In the genomic region with DNA sequence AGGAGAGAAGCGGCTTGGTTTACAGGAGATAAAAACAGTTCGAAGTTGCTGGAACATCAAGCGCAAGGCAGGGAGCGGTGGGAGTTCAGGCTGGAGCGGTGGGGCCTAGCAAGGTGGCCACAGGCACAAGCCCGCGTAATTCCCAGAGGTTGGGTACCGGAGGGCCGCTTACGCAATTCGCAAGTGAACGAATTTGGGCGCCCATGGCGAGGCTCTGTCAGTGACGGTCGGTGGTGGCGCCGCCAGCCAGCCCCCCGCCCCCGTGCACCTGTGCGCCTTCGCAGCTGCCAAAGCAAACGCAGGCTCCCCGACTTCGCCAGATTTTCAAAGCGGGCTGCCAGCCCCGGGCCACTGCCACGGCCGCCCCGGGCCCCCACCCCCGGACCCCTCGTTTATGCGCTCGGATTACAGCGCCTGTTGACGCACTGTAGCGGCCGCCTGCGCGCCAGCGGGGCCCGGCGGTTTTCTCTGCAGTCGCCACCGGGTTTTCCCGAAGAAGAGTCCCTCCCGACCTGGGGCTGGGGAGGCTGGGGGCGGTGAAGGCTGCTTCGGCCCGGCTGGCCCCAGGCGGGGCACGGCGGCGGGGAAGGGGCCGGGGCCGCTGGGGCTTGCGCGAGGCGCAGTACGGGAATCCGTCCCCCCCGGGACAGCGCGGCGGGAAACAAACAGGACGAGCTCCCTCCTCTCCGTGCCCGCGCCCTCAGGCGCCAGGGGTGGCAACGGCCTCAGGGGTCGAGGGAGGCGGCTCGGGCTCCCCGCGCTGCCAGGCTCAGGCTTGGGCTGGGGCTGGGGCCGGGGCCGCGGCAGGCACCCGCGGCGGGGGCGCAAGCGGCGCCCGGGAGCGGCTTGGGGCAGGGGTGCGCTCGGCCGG, we compare ENCODE assay signal across 8 cellular contexts. TPM values are rescaled to one million over a fixed set of nuclear protein-coding genes. Genes with fewer than 3 reads are reported as not detected.
A peak's percentile ranks its signal among the peaks of the same experiment; 100 is the strongest.
DNase-seq lines count a peak whose midpoint lies in the region; ATAC-seq and TF ChIP-seq lines count a peak whose summit lies in the region.

No MANE protein-coding gene starts in this region.

- no peak overlapping the region for H3K27ac ChIP-seq in PC-3 (ENCODE audit: low read length)

- peak overlapping the region; percentile 90 for H3K4me3 Mint-ChIP-seq in type B pancreatic cell

- POLR2A ChIA-PET in PC-3 (lab: Charles Lee; ENCODE audit: unreplicated experiment) = interaction anchor here (0.5 to 0.7 kb wide), 2 partner anchors 13 to 95 kb away, joined by 3 read pairs; no protein-coding TSS in a partner anchor

- H3K4me2 ChIP-seq in PC-3 (ENCODE audit: low read length) = peak overlapping the region; percentile 93

- H3K27me3 ChIP-seq in PC-3 (ENCODE audit: low read length) = no peaks in the 10 kb centered on the region

- H3K79me2 ChIP-seq in PC-3 (ENCODE audit: low read length) = no peaks in the 10 kb centered on the region

- peaks cover 17% of the 10 kb centered on the region for H3K4me1 Mint-ChIP-seq in type B pancreatic cell (ENCODE audit: unreplicated experiment)

- H3K9ac ChIP-seq in PC-3 (ENCODE audit: low read length) = peak overlapping the region; percentile 27; the same call in 1 of the 2 replicates

- peak overlapping the region; percentile 77 for H3K27ac Mint-ChIP-seq in type B pancreatic cell

- H3K9me3 ChIP-seq in PC-3 (ENCODE audit: low read length) = no peaks in the 10 kb centered on the region

- peaks cover 4% of the 10 kb centered on the region for H3K9me3 Mint-ChIP-seq in type B pancreatic cell

- TF ChIP-seq CTCF in PC-3 (conservative IDR thresholded peaks at IDR 0.05; ENCODE audit: low read depth, low read length) (no peak), omental fat pad (IDR thresholded peaks at IDR 0.05) (no peak), type B pancreatic cell (conservative IDR thresholded peaks at IDR 0.05) (no peak)

- peak overlapping the region; percentile 80 for H3K4me3 ChIP-seq in PC-3 (ENCODE audit: low read length)

- H2AFZ ChIP-seq in PC-3 (ENCODE audit: low read length) = peak overlapping the region; percentile 96

- H3K4me1 ChIP-seq in PC-3 (ENCODE audit: insufficient read depth, low read length) = peaks cover 8% of the 10 kb centered on the region; the same call in 1 of the 2 replicates

- CTCF ChIA-PET in PC-3 (lab: Charles Lee) = no interaction called here

- peaks cover 8% of the 10 kb centered on the region for H3K36me3 Mint-ChIP-seq in type B pancreatic cell

- H3K36me3 ChIP-seq in PC-3 (ENCODE audit: low read depth, low read length) = no peaks in the 10 kb centered on the region

- H4K20me1 ChIP-seq in PC-3 (ENCODE audit: low read length) = no peaks in the 10 kb centered on the region

- intact Hi-C loops in PC-3 (cut with micrococcal nuclease) = loop anchor here (10.0 kb wide), 1 partner anchor 112 kb away; a partner anchor contains a TSS

- H3K27me3 Mint-ChIP-seq in type B pancreatic cell = peaks cover 15% of the 10 kb centered on the region

- no TSS peak for BruUV-seq in PC-3 (replicated peaks; lab: Mats Ljungman, UMichigan)

- ATAC-seq in HG03025 (IDR thresholded peaks at IDR 0.05; ENCODE audit: low FRiP score, unreplicated experiment) (peak; percentile 28), PC-3 (peak; percentile 46), omental fat pad (ENCODE audit: low FRiP score) (peak; percentile 35)

- no peaks in the 10 kb centered on the region for H3F3A ChIP-seq in PC-3 (ENCODE audit: low read length, unreplicated experiment)

- H3K9me2 ChIP-seq in PC-3 (replicated peaks; ENCODE audit: low read length) = no peaks in the 10 kb centered on the region

- DNase-seq in NCI-H82 (lab: John Stamatoyannopoulos, UW) = peak; percentile 64
- DNase-seq in NCI-H82 treated with DMSO at 0.1 percent for 48 hours (lab: John Stamatoyannopoulos, UW; ENCODE audit: unreplicated experiment) = no peak
- DNase-seq in PC-3 = no peak
- DNase-seq in activated effector memory CD4-positive, alpha-beta T cell treated with Interleukin-2 at 50 U/mL for 16 hours = peak; percentile 45
- DNase-seq in germinal center (ENCODE audit: low spot score) = peak; percentile 60
- DNase-seq in omental fat pad (ENCODE audit: low spot score) = no peak
- peak; percentile 71 for DNase-seq in type B pancreatic cell (ENCODE audit: extremely low spot score, unreplicated experiment)

RNA-seq across cellular contexts. Expression of a gene that starts 0.7 kb away (rescaled TPM):
- 0.15 and 0.17 TPM in 2 replicates for total RNA-seq in PC-3 (2014; rRNA removed)
- total RNA-seq in omental fat pad = 10 to 100 TPM; 10.6 to 28.4 (median 16.3) TPM
- total RNA-seq in type B pancreatic cell (ENCODE audit: low replicate concordance) = 4.9 and 7.4 TPM in 2 replicates

Comparison
In these comparisons a context has a peak if more than half of its experiments do, and no peak if none do; other contexts are left out.
1. DNase-seq: peak in NCI-H82 (single experiment), activated effector memory CD4-positive, alpha-beta T cell treated with Interleukin-2 at 50 U/mL for 16 hours (single experiment), germinal center (single experiment) and type B pancreatic cell (single experiment); none in NCI-H82 treated with DMSO at 0.1 percent for 48 hours (single experiment), PC-3 (single experiment) and omental fat pad (single experiment).
2. Peak in every context shown above with its lines, with median percentiles within 50 percentile points of each other: ATAC-seq.